Comparison of ENCODE assay signal across 1 cellular context in genomic region chr6:32843979-32844838, GRCh38.
TF ChIP-seq lines count a peak whose summit lies in the region.

Gene PSMB8, minus strand, starts transcription at chr6:32844047. Its CDS starts 51 bp downstream, at chr6:32843996.

TF ChIP-seq in GM12878, 131 proteins besides CTCF, POLR2A, EP300 and RAD21 (continued from another document and continues in another):
- TF ChIP-seq MYB (IDR thresholded peaks at IDR 0.05; ENCODE audit: borderline replicate concordance, low read depth, low read length) (no peak), ZNF24 (IDR thresholded peaks at IDR 0.05) (no peak), ZBTB11 (CRISPR knock-in tag; IDR thresholded peaks at IDR 0.05) (peak; percentile 30; the same call in 1 of the 2 replicates), SREBF2 (IDR thresholded peaks at IDR 0.05; ENCODE audit: low read length) (no peak), CREB1 (IDR thresholded peaks at IDR 0.05; ENCODE audit: low read depth) (no peak), SRF (IDR thresholded peaks at IDR 0.05; ENCODE audit: low read depth in 2 of 2, low read length in 2 of 2) (no peak), IRF4 (IDR thresholded peaks at IDR 0.05; ENCODE audit: low read depth, low read length) (peak; percentile 93), TCF3 (IDR thresholded peaks at IDR 0.05; ENCODE audit: borderline replicate concordance, insufficient read depth, low read depth, low read length) (peak; percentile 65; the same call in 1 of the 2 replicates), MEF2B (IDR thresholded peaks at IDR 0.05; ENCODE audit: partially characterized antibody, poor library complexity, severe bottlenecking) (no peak), FOXM1 (IDR thresholded peaks at IDR 0.05; ENCODE audit: low read depth, low read length) (no peak), ATF3 (IDR thresholded peaks at IDR 0.05; ENCODE audit: borderline replicate concordance, extremely low read depth, low read depth, low read length) (no peak), NKRF (conservative IDR thresholded peaks at IDR 0.05) (no peak), YY1 (IDR thresholded peaks at IDR 0.05; ENCODE audit: low read depth, low read length) (peak; percentile 90), SPI1 (IDR thresholded peaks at IDR 0.05; ENCODE audit: borderline replicate concordance, insufficient read depth, low read depth, low read length) (peak; percentile 98), ZNF274 (IDR thresholded peaks at IDR 0.05; ENCODE audit: insufficient read depth, insufficient read length) (no peak), TBL1XR1 (IDR thresholded peaks at IDR 0.05; ENCODE audit: low read depth, low read length) (0 out of 2 replicates have a peak, but pooled peaks have one; percentile 42), PRDM15 (CRISPR knock-in tag; IDR thresholded peaks at IDR 0.05) (no peak), NRF1 (conservative IDR thresholded peaks at IDR 0.05; ENCODE audit: low read depth, low read length) (no peak), PML (IDR thresholded peaks at IDR 0.05; ENCODE audit: low read length) (no peak), CUX1 (IDR thresholded peaks at IDR 0.05; ENCODE audit: insufficient replicate concordance, low read depth, low read length) (no peak), RAD51 (IDR thresholded peaks at IDR 0.05) (peak; percentile 54; the same call in 1 of the 2 replicates), ZBTB33 (IDR thresholded peaks at IDR 0.05) (no peak), ASH2L (IDR thresholded peaks at IDR 0.05; ENCODE audit: borderline replicate concordance, low read depth) (peak; percentile 64; the same call in 1 of the 2 replicates), CBX5 (IDR thresholded peaks at IDR 0.05; ENCODE audit: low read depth) (no peak), CBFB (IDR thresholded peaks at IDR 0.05; ENCODE audit: low read depth) (peak; percentile 64), PBX3 (IDR thresholded peaks at IDR 0.05; ENCODE audit: insufficient replicate concordance, low read depth, low read length) (no peak), ETV6 (conservative IDR thresholded peaks at IDR 0.05 in 1 of 2, IDR thresholded peaks at IDR 0.05 in 1 of 2; ENCODE audit: borderline replicate concordance in 1 of 2, low read depth in 1 of 2) (peak in 1 of 2 experiments; percentile 89; a peak in 2 of 4 replicates), POU2F2 (IDR thresholded peaks at IDR 0.05; ENCODE audit: borderline replicate concordance, low read depth, low read length) (peak; percentile 82), PAX5 (IDR thresholded peaks at IDR 0.05; ENCODE audit: borderline replicate concordance, low read depth, low read length) (peak; percentile 98), CHD1 (IDR thresholded peaks at IDR 0.05; ENCODE audit: low read depth, low read length) (0 out of 2 replicates have a peak, but pooled peaks have one; percentile 14), RELA (IDR thresholded peaks at IDR 0.05; ENCODE audit: borderline replicate concordance, partially characterized antibody) (peak; percentile 68), EGR1 (IDR thresholded peaks at IDR 0.05; ENCODE audit: borderline replicate concordance in 1 of 2, low read depth in 2 of 2, low read length in 2 of 2) (peak in 1 of 2 experiments; percentile 53; a peak in 1 of 3 replicates), MAX (IDR thresholded peaks at IDR 0.05; ENCODE audit: low read depth, low read length) (no peak; the same call in 1 of the 2 replicates), CREM (IDR thresholded peaks at IDR 0.05; ENCODE audit: low read depth) (peak; percentile 98)
